ENCODE assay signal across 15 cellular contexts in the genomic region with DNA sequence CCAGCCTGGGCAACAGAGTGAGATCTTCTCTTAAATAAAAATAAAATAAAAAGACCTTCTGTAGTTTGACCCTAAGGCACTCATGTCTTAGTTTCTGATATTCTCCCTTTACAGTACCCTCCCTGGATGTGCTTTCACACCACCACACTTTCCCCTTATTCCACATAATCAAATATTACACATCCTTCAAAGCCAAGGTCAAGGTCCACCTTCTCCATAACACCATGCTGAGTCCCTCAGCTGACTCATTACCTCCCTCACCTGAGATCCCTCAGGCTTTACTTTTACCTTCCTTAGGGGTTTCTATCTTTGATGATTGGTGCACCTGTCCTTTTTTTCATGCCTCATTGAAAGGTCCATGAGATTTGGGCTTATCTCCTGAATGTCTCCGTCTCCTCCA. TPM values are rescaled to one million over a fixed set of nuclear protein-coding genes. Genes with fewer than 3 reads are reported as not detected.
"Had no signal": no experiment of that assay in that cellular context is flagged by ENCODE, and none has a peak within 500 bp of the region (broad histone marks: within the 10 kb centered on the region; RNA-seq: fewer than 3 reads in every experiment).

No MANE protein-coding gene starts in this region.

- H3K4me1 ChIP-seq: gastroesophageal sphincter, left ventricle myocardium inferior, psoas muscle, suprapubic skin, thyroid gland, uterus had no signal

- H3K4me1 Mint-ChIP-seq: immature natural killer cell had no signal

- H3K27ac ChIP-seq: dorsolateral prefrontal cortex, gastroesophageal sphincter, left ventricle myocardium inferior, neutrophil, psoas muscle, suprapubic skin, thyroid gland, uterus had no signal

- H3K9me3 Mint-ChIP-seq: immature natural killer cell; naive thymus-derived CD8-positive, alpha-beta T cell; type B pancreatic cell had no signal

- H3K9me3 ChIP-seq: gastroesophageal sphincter, left ventricle myocardium inferior, neutrophil, psoas muscle, suprapubic skin, thyroid gland, uterus had no signal

- H3K27ac Mint-ChIP-seq: immature natural killer cell; naive thymus-derived CD8-positive, alpha-beta T cell; type B pancreatic cell had no signal

- H3K4me3 Mint-ChIP-seq: immature natural killer cell; naive thymus-derived CD8-positive, alpha-beta T cell; type B pancreatic cell had no signal

- H3K4me3 ChIP-seq: dorsolateral prefrontal cortex, gastroesophageal sphincter, left ventricle myocardium inferior, lung, psoas muscle, suprapubic skin, thyroid gland, uterus had no signal

- H3K36me3 ChIP-seq: gastroesophageal sphincter, left ventricle myocardium inferior, neutrophil, suprapubic skin, thyroid gland, uterus had no signal

- H3K27me3 ChIP-seq: dorsolateral prefrontal cortex, gastroesophageal sphincter, neutrophil, suprapubic skin, thyroid gland, uterus had no signal

- H3K36me3 Mint-ChIP-seq: immature natural killer cell; naive thymus-derived CD8-positive, alpha-beta T cell; type B pancreatic cell had no signal

- DNase-seq: cortex of kidney had no signal

RNA-seq across cellular contexts. Expression of a gene that starts 25.5 kb away (rescaled TPM):
- total RNA-seq: mononuclear cell; naive thymus-derived CD8-positive, alpha-beta T cell had no signal
- polyA plus RNA-seq: naive thymus-derived CD8-positive, alpha-beta T cell; neural cell had no signal
